ENCODE assay signal across 23 cellular contexts in genomic region chr15:40474581-40474980, GRCh38.
"Had no signal": no experiment of that assay in that cellular context is flagged by ENCODE, and none has a peak within 500 bp of the region (broad histone marks: within the 10 kb centered on the region; RNA-seq: fewer than 3 reads in every experiment).

No MANE protein-coding gene starts in this region.

- H3K9me3 Mint-ChIP-seq: dendritic cell treated with granulocyte-macrophage colony-stimulating factor and Interleukin-4, amounts not matched to agents 40 ng/mL and 50 ng/mL, for 4 days; immature natural killer cell; natural killer cell treated with Interleukin-12 subunit alpha and Interleukin-12 subunit beta and Interleukin-15 and Interleukin-18, amount 100 ng/mL, for 72 hours; stimulated activated memory B cell treated with anti-CD40 and anti-IgM and Interleukin-4, amounts not matched to agents 10 μg/mL and 1 μg/mL and 100 μg/mL, for 72 hours; stimulated activated naive CD8-positive, alpha-beta T cell treated with anti-CD3 and anti-CD28 coated beads, Interleukin-15, Interleukin-2, amounts not matched to agents 100 ng/mL and 50 ng/mL, for 24 hours had no signal

- H3K9me3 ChIP-seq: esophagus squamous epithelium, gastroesophageal sphincter, tibial artery, upper lobe of left lung, vagina had no signal

- FAIRE-seq: colon, keratinocyte, small intestine had no signal

- H3K36me3 ChIP-seq: esophagus squamous epithelium, gastroesophageal sphincter, tibial artery, upper lobe of left lung, vagina had no signal

- H3K27me3 Mint-ChIP-seq: stimulated activated memory B cell treated with anti-CD40 and anti-IgM and Interleukin-4, amounts not matched to agents 10 μg/mL and 1 μg/mL and 100 μg/mL, for 72 hours had no signal

- H3K4me3 Mint-ChIP-seq: dendritic cell treated with granulocyte-macrophage colony-stimulating factor and Interleukin-4, amounts not matched to agents 40 ng/mL and 50 ng/mL, for 4 days; natural killer cell treated with Interleukin-12 subunit alpha and Interleukin-12 subunit beta and Interleukin-15 and Interleukin-18, amount 100 ng/mL, for 72 hours; stimulated activated memory B cell treated with anti-CD40 and anti-IgM and Interleukin-4, amounts not matched to agents 10 μg/mL and 1 μg/mL and 100 μg/mL, for 72 hours; stimulated activated naive CD8-positive, alpha-beta T cell treated with anti-CD3 and anti-CD28 coated beads, Interleukin-15, Interleukin-2, amounts not matched to agents 100 ng/mL and 50 ng/mL, for 24 hours had no signal

- H3K36me3 Mint-ChIP-seq: immature natural killer cell; natural killer cell treated with Interleukin-12 subunit alpha and Interleukin-12 subunit beta and Interleukin-15 and Interleukin-18, amount 100 ng/mL, for 72 hours; stimulated activated memory B cell treated with anti-CD40 and anti-IgM and Interleukin-4, amounts not matched to agents 10 μg/mL and 1 μg/mL and 100 μg/mL, for 72 hours had no signal

- ATAC-seq: gastroesophageal sphincter; left colon; left ventricle myocardium superior; natural killer cell treated with Interleukin-12 subunit alpha and Interleukin-12 subunit beta and Interleukin-15 and Interleukin-18, amount 100 ng/mL, for 72 hours; right cardiac atrium; stimulated activated memory B cell treated with anti-CD40 and anti-IgM and Interleukin-4, amounts not matched to agents 10 μg/mL and 1 μg/mL and 100 μg/mL, for 72 hours had no signal

- DNase-seq: esophagus squamous epithelium; foreskin fibroblast; immature natural killer cell; left colon; left ventricle myocardium superior; mesenchymal stem cell; midbrain; posterior cingulate gyrus; right cardiac atrium; small intestine; stimulated activated CD4-positive, alpha-beta T cell treated with anti-CD3 and anti-CD28 coated beads, Interleukin-2, amount 100 ng/mL, for 48 hours; stimulated activated CD8-positive, alpha-beta memory T cell treated with anti-CD3 and anti-CD28 coated beads, Interleukin-4, amount 100 ng/mL, for 48 hours; tibial artery; upper lobe of left lung had no signal

- H3K27ac ChIP-seq: esophagus squamous epithelium, gastroesophageal sphincter, tibial artery, upper lobe of left lung, vagina had no signal

- H3K27ac Mint-ChIP-seq: dendritic cell treated with granulocyte-macrophage colony-stimulating factor and Interleukin-4, amounts not matched to agents 40 ng/mL and 50 ng/mL, for 4 days; stimulated activated memory B cell treated with anti-CD40 and anti-IgM and Interleukin-4, amounts not matched to agents 10 μg/mL and 1 μg/mL and 100 μg/mL, for 72 hours; stimulated activated naive CD8-positive, alpha-beta T cell treated with anti-CD3 and anti-CD28 coated beads, Interleukin-15, Interleukin-2, amounts not matched to agents 100 ng/mL and 50 ng/mL, for 24 hours had no signal

- H3K4me3 ChIP-seq: esophagus squamous epithelium, gastroesophageal sphincter, lung, tibial artery, upper lobe of left lung, vagina had no signal
